ENCODE assay signal across 20 cellular contexts in the genomic region with DNA sequence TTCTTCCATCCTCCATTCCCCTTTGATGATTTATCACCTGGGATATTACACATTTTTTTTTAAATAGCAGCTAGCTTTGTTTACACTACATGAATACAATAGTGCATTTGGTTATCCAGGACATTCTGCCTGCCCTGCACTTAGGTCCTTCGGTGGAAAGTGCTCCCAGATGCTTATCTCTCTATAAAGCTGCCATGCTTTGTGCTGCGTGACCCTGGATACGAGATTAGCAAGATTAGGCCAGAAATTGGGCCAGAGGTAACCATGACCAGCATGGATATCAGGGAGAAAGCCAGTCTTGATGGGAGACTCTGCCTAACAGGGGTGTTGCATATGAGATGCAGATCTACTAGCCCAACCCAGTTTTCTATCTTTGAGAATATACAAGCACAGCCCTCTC. TPM values are rescaled to one million over a fixed set of nuclear protein-coding genes. Genes with fewer than 3 reads are reported as not detected.
A peak's percentile ranks its signal among the peaks of the same experiment; 100 is the strongest.
DNase-seq lines count a peak whose midpoint lies in the region; ATAC-seq, FAIRE-seq and TF ChIP-seq lines count a peak whose summit lies in the region.
"Had no signal": no experiment of that assay in that cellular context is flagged by ENCODE, and none has a peak within 500 bp of the region (broad histone marks: within the 10 kb centered on the region; RNA-seq: fewer than 3 reads in every experiment).

No MANE protein-coding gene starts in this region.

- H2BK120ac ChIP-seq in mesendoderm (ENCODE audit: low read depth, low read length), result no peak overlapping the region

- no peak for TF ChIP-seq CTCF in body of pancreas (IDR thresholded peaks at IDR 0.05)

- H2AK5ac ChIP-seq in mesendoderm (ENCODE audit: low read length), result no peak overlapping the region

- H3K4me3 ChIP-seq in mesendoderm (ENCODE audit: low read length) (no peak overlapping the region), body of pancreas (no peak overlapping the region)
- H3K4me3 ChIP-seq: A549, BLaER1, GM23338 had no signal

- no CpG with 5 or more reads among the region's 3 CpGs for WGBS in mesendoderm (ENCODE audit: extremely low coverage, insufficient coverage, low lambda C conversion rate)
- 52 to 56% methylated on average over 3 of the region's 3 CpGs for WGBS in body of pancreas, 2 donors

- no peak overlapping the region for H3K18ac ChIP-seq in mesendoderm (ENCODE audit: low read length)

- no peak overlapping the region for H4K8ac ChIP-seq in mesendoderm (ENCODE audit: low read depth, low read length)

- no peaks in the 10 kb centered on the region for H3K9me3 ChIP-seq in body of pancreas
- H3K9me3 ChIP-seq: A549 had no signal

- H3K23ac ChIP-seq in mesendoderm (ENCODE audit: low read length), result no peak overlapping the region

- H4K5ac ChIP-seq in mesendoderm (ENCODE audit: low read length), result no peak overlapping the region

- no peaks in the 10 kb centered on the region for H3K79me1 ChIP-seq in mesendoderm (ENCODE audit: low read length)

- intact Hi-C loops in body of pancreas (cut with DNase I), result no loop called here

- H3K4ac ChIP-seq in mesendoderm (ENCODE audit: low read depth, low read length), result no peak overlapping the region

- no peak overlapping the region for H3K27ac ChIP-seq in mesendoderm (ENCODE audit: low read depth, low read length)
- H3K27ac ChIP-seq in body of pancreas, result no peak overlapping the region
- H3K27ac ChIP-seq: A549, BLaER1 had no signal

- H3K4me1 ChIP-seq in mesendoderm (ENCODE audit: control insufficient read depth, low read depth, low read length), result peaks cover 3% of the 10 kb centered on the region
- H3K4me1 ChIP-seq in body of pancreas, result peaks cover 4% of the 10 kb centered on the region
- H3K4me1 ChIP-seq: BLaER1 had no signal

- peak; percentile 12 for DNase-seq in COR-L47 (lab: John Stamatoyannopoulos, UW)
- peak; percentile 39 for DNase-seq in DMS153 (lab: John Stamatoyannopoulos, UW)
- peak; percentile 26 for DNase-seq in NCI-H1417 treated with DMSO at 0.1 percent for 48 hours (lab: John Stamatoyannopoulos, UW)
- DNase-seq in mesendoderm, result peak; percentile 28
- DNase-seq in body of pancreas, result no peak
- DNase-seq in H54 (ENCODE audit: insufficient read length, low spot score), result no peak
- DNase-seq in iPS-NIHi11 (ENCODE audit: low spot score), result no peak
- DNase-seq: AML-193; CD8-positive, alpha-beta memory T cell; DMS79 treated with DMSO at 0.1 percent for 48 hours; EL; H9 had no signal

- H3K36me3 ChIP-seq in mesendoderm (ENCODE audit: control insufficient read depth, insufficient read depth, low read length) (no peaks in the 10 kb centered on the region), body of pancreas (replicated peaks in 1 of 2; ENCODE audit: insufficient read depth in 1 of 2, low read depth in 2 of 2) (no peaks in the 10 kb centered on the region)
- H3K36me3 ChIP-seq: BLaER1 had no signal

- TF ChIP-seq POLR2A in body of pancreas (IDR thresholded peaks at IDR 0.05) (no peak), H54 (IDR thresholded peaks at IDR 0.05; ENCODE audit: low read depth, low read length) (no peak)

- H3K9ac ChIP-seq in mesendoderm (ENCODE audit: low read length), result no peak overlapping the region
- H3K9ac ChIP-seq: BLaER1 had no signal

- H3K27me3 ChIP-seq in mesendoderm (ENCODE audit: insufficient read depth, low read length, poor library complexity) (no peaks in the 10 kb centered on the region), body of pancreas (no peaks in the 10 kb centered on the region)
- H3K27me3 ChIP-seq: BLaER1 had no signal

- no peak overlapping the region for H2BK5ac ChIP-seq in mesendoderm (ENCODE audit: low read length)

- H3K4me2 ChIP-seq in mesendoderm (ENCODE audit: low read length), result no peak overlapping the region
- H3K4me2 ChIP-seq: A549, BLaER1, GM23338 had no signal

- ATAC-seq in body of pancreas (no peak), HG03025 (IDR thresholded peaks at IDR 0.05; ENCODE audit: low FRiP score, unreplicated experiment) (no peak)
- ATAC-seq: A549, GM23338 had no signal

- no peak overlapping the region for H2BK15ac ChIP-seq in mesendoderm (replicated peaks; ENCODE audit: low read depth)

- no peaks in the 10 kb centered on the region for H3K79me2 ChIP-seq in mesendoderm (ENCODE audit: control insufficient read depth, insufficient read depth, low read length)

- no peak overlapping the region for H3K56ac ChIP-seq in mesendoderm (ENCODE audit: low read length)

- no peak for FAIRE-seq in H54 (lab: Jason Lieb, UNC)
- FAIRE-seq: A549, G401.6, GM12891 had no signal

RNA-seq across cellular contexts. Expression of a gene that starts 12.1 kb away (rescaled TPM):
- not detected for polyA plus RNA-seq in mesendoderm (2013, experiment 1 of 2)
- polyA plus RNA-seq in mesendoderm (2013, experiment 2 of 2), result not detected
- total RNA-seq in body of pancreas, result not detected
- total RNA-seq: CD8-positive, alpha-beta memory T cell; GM23338; H9 had no signal
- polyA plus RNA-seq: CD8-positive, alpha-beta memory T cell; GM23338; IgD-negative memory B cell had no signal

RNA-seq across cellular contexts. Expression of a gene that starts 34.0 kb away (rescaled TPM):
- not detected for polyA plus RNA-seq in mesendoderm (2013, experiment 1 of 2)
- not detected for polyA plus RNA-seq in mesendoderm (2013, experiment 2 of 2)
- total RNA-seq in body of pancreas, result not detected
- total RNA-seq: CD8-positive, alpha-beta memory T cell; GM23338; H9; HT1080 had no signal
- polyA plus RNA-seq: CD8-positive, alpha-beta memory T cell; GM23338; IgD-negative memory B cell had no signal

RNA-seq across cellular contexts. Expression of a gene that starts 42.0 kb away (rescaled TPM):
- not detected for polyA plus RNA-seq in mesendoderm (2013, experiment 1 of 2)
- polyA plus RNA-seq in mesendoderm (2013, experiment 2 of 2), result not detected
- not detected for total RNA-seq in body of pancreas
- total RNA-seq: CD8-positive, alpha-beta memory T cell; GM23338; H9 had no signal
- polyA plus RNA-seq: CD8-positive, alpha-beta memory T cell; GM23338; IgD-negative memory B cell had no signal

RNA-seq across cellular contexts. Expression of a gene that starts 52.1 kb away (rescaled TPM):
- polyA plus RNA-seq in mesendoderm (2013, experiment 1 of 2), result not detected
- not detected for polyA plus RNA-seq in mesendoderm (2013, experiment 2 of 2)
- total RNA-seq in body of pancreas, result not detected
- total RNA-seq: CD8-positive, alpha-beta memory T cell; GM23338; H9; HT1080 had no signal
- polyA plus RNA-seq: A549; CD8-positive, alpha-beta memory T cell; GM23338; IgD-negative memory B cell had no signal

RNA-seq across cellular contexts. Expression of a gene that starts 58.9 kb away (rescaled TPM):
- 0.01 TPM for polyA plus RNA-seq in mesendoderm (2013, experiment 1 of 2)
- polyA plus RNA-seq in mesendoderm (2013, experiment 2 of 2), result 0.03 TPM
- total RNA-seq in body of pancreas, result 1 to 10 TPM; 1.8 to 8.6 TPM
- total RNA-seq: GM23338, H9 had no signal
- polyA plus RNA-seq: CD8-positive, alpha-beta memory T cell; IgD-negative memory B cell had no signal

Comparison
In these comparisons a context has a peak if more than half of its experiments do, and no peak if none do; other contexts are left out.
1. DNase-seq: peak in COR-L47 (single experiment), DMS153 (single experiment), NCI-H1417 treated with DMSO at 0.1 percent for 48 hours (single experiment) and mesendoderm (single experiment); none in body of pancreas (0 of 4), H54 (single experiment) and iPS-NIHi11 (single experiment).